In the genomic region with DNA sequence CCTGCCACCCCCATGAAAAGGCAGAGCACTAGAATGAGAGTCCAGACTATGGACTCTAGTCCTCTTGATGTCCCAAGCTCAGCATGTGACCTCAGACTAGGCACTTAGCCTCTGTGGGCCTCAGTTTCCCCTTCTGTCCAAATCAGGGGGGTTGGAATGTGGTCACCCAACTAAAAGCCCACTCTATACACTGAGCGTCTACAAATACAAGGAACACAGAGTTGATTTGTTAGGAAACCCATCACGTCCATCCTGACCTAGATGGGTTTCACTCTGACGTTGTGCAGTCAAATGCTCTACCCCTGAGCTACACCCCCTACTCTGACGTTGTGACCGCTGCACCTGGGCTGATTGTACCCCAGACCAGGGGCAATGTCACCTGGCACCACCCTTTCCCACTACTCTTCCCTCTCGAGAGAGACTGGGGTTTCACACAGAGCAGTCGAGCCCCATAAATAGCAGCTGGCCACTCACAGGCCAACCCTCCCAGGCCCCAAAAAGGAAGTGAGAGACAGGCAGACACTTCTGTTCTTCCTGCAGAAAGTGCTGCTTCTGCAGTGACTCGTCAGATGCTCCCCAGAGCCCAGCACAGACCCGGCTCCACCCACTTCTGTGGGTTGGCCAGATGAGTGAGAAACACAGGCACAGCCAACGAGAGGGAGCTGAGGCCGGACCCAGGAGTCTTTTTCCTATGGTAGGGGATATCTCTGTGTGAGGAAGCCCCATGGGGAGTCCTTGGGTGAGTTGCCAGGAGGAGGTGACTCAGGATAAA, we compare ENCODE assay signal across 7 cellular contexts. TPM values are rescaled to one million over a fixed set of nuclear protein-coding genes. Genes with fewer than 3 reads are reported as not detected.
DNase-seq lines count a peak whose midpoint lies in the region; ATAC-seq, FAIRE-seq and TF ChIP-seq lines count a peak whose summit lies in the region.

No MANE protein-coding gene starts in this region.

- TF ChIP-seq POLR2A in GM18526 (IDR thresholded peaks at IDR 0.05; ENCODE audit: extremely low read depth, insufficient read length): peak; percentile 78

- no peak for FAIRE-seq in D721Med (lab: Jason Lieb, UNC)

- DNase-seq in NT2/D1 (ENCODE audit: low read depth, low spot score) (peak; percentile 23), globus pallidus (ENCODE audit: low spot score) (peak; percentile 73), renal cortical epithelial cell (ENCODE audit: low read depth) (peak; percentile 31), D721Med (ENCODE audit: insufficient read length, low spot score) (no peak)
- DNase-seq in activated T-cell treated with anti-CD3 and anti-CD28 coated beads, Interleukin-2, amount 50 U/mL, for 1 hour: peak; percentile 54

- H3K4me1 ChIP-seq in NT2/D1 (ENCODE audit: insufficient read depth, insufficient read length): peaks cover 6% of the 10 kb centered on the region

- H3K9me3 ChIP-seq in NT2/D1 (ENCODE audit: insufficient read depth, low read length): no peaks in the 10 kb centered on the region

- no peak overlapping the region for H3K9ac ChIP-seq in NT2/D1 (ENCODE audit: insufficient read length, low read depth)

- ATAC-seq in HG02840 (IDR thresholded peaks at IDR 0.05; ENCODE audit: low FRiP score, unreplicated experiment): peak; percentile 63

- no peak overlapping the region for H3K4me3 ChIP-seq in NT2/D1 (ENCODE audit: insufficient read length, low read depth)

- no peak for TF ChIP-seq CTCF in D721Med (IDR thresholded peaks at IDR 0.05; ENCODE audit: insufficient read depth, missing control alignments)

- H3K27me3 ChIP-seq in NT2/D1 (ENCODE audit: insufficient read depth, insufficient read length): no peaks in the 10 kb centered on the region

- H3K36me3 ChIP-seq in NT2/D1 (ENCODE audit: insufficient read depth, insufficient read length, low read length): no peaks in the 10 kb centered on the region

RNA-seq across cellular contexts. Expression of gene TNFRSF13B, which starts 16.1 kb away (rescaled TPM):
- not detected in 2 replicates for total RNA-seq in renal cortical epithelial cell

RNA-seq across cellular contexts. Expression of gene MPRIP, which starts 54.2 kb away (rescaled TPM):
- 66.7 and 103 TPM in 2 replicates for total RNA-seq in renal cortical epithelial cell
